Comparison of ENCODE assay signal across 8 cellular contexts in genomic region chr4:121072836-121073362, GRCh38. TPM values are rescaled to one million over a fixed set of nuclear protein-coding genes. Genes with fewer than 3 reads are reported as not detected.
DNase-seq lines count a peak whose midpoint lies in the region; ATAC-seq and TF ChIP-seq lines count a peak whose summit lies in the region.

No MANE protein-coding gene starts in this region.

- H3K27me3 ChIP-seq in Caco-2 (replicated peaks; ENCODE audit: control insufficient read depth, insufficient read depth, low read length) (peaks cover 1% of the 10 kb centered on the region; the same call in 1 of the 2 replicates), muscle layer of duodenum (ENCODE audit: low read depth, low read length) (peaks cover 7% of the 10 kb centered on the region)

- H3K36me3 ChIP-seq in Caco-2 (ENCODE audit: control insufficient read depth, insufficient read depth, low read length) (no peaks in the 10 kb centered on the region), muscle layer of duodenum (ENCODE audit: control insufficient read depth in 1 of 2, insufficient read depth in 2 of 2, low read length in 2 of 2) (no peaks in the 10 kb centered on the region)

- DNase-seq in Caco-2 (no peak), NCI-H1417 treated with DMSO at 0.1 percent for 48 hours (lab: John Stamatoyannopoulos, UW) (peak; percentile 29), NCI-H2171 treated with DMSO at 0.1 percent for 48 hours (lab: John Stamatoyannopoulos, UW) (no peak)
- DNase-seq in effector memory CD8-positive, alpha-beta T cell, result no peak
- no peak for DNase-seq in activated CD4-positive, CD25-positive, alpha-beta regulatory T cell treated with anti-CD3 and anti-CD28 coated beads, Interleukin-2, amount 50 U/mL, for 72 hours

- intact Hi-C loops in Caco-2 (cut with micrococcal nuclease; ENCODE audit: unreplicated experiment), result loop anchor here (5.0 kb wide), 1 partner anchor 66 kb away; no protein-coding TSS in a partner anchor

- peak overlapping the region; percentile 89 for H3K4me3 Mint-ChIP-seq in Caco-2 (ENCODE audit: unreplicated experiment)
- peak overlapping the region; percentile 86 to 89 for H3K4me3 Mint-ChIP-seq in effector memory CD8-positive, alpha-beta T cell

- TF ChIP-seq CTCF in Caco-2 (IDR thresholded peaks at IDR 0.05; ENCODE audit: insufficient read depth in 1 of 2, low read depth in 1 of 2, low read length in 1 of 2, severe bottlenecking in 1 of 2, unreplicated experiment in 1 of 2), result no peak

- no peaks in the 10 kb centered on the region for H3K9me3 ChIP-seq in Caco-2
- H3K9me3 ChIP-seq in muscle layer of duodenum (ENCODE audit: control insufficient read depth in 1 of 2, low read length in 2 of 2), result no peaks in the 10 kb centered on the region

- ATAC-seq in effector memory CD8-positive, alpha-beta T cell (replicated peaks), result peak; percentile 9
- ATAC-seq in GM21528 (IDR thresholded peaks at IDR 0.05; ENCODE audit: low FRiP score, unreplicated experiment) (no peak), GM21529 (IDR thresholded peaks at IDR 0.05; ENCODE audit: unreplicated experiment) (no peak)

- BruUV-seq in Caco-2 (replicated peaks; lab: Mats Ljungman, UMichigan), result no TSS peak

- H3K4me3 ChIP-seq in Caco-2 (ENCODE audit: low read depth, low read length) (peak overlapping the region; percentile 52), muscle layer of duodenum (ENCODE audit: low read depth in 1 of 2, low read length in 2 of 2) (peak overlapping the region; percentile 62 to 87)

- no peaks in the 10 kb centered on the region for H3K36me3 Mint-ChIP-seq in Caco-2 (ENCODE audit: insufficient read depth, unreplicated experiment)
- peaks cover 6% of the 10 kb centered on the region for H3K36me3 Mint-ChIP-seq in effector memory CD8-positive, alpha-beta T cell (ENCODE audit: insufficient read depth)

- peaks cover 33% of the 10 kb centered on the region for H3K4me1 Mint-ChIP-seq in Caco-2 (ENCODE audit: low read depth, unreplicated experiment)
- peaks cover 18% of the 10 kb centered on the region in 2 donors for H3K4me1 Mint-ChIP-seq in effector memory CD8-positive, alpha-beta T cell (ENCODE audit: low read depth in 2 of 2)

- H3K27me3 Mint-ChIP-seq in Caco-2 (ENCODE audit: insufficient read depth, unreplicated experiment), result peaks cover 33% of the 10 kb centered on the region
- H3K27me3 Mint-ChIP-seq in effector memory CD8-positive, alpha-beta T cell, result peaks cover 70 to 80% of the 10 kb centered on the region in 2 donors

- H3K4me1 ChIP-seq in Caco-2 (peaks cover 6% of the 10 kb centered on the region; the same call in 1 of the 2 replicates), muscle layer of duodenum (ENCODE audit: control insufficient read depth in 1 of 2, insufficient read depth in 2 of 2, low read length in 2 of 2) (peaks cover 0 to 3% of the 10 kb centered on the region in 2 donors)

- no peak overlapping the region for H3K27ac Mint-ChIP-seq in Caco-2 (ENCODE audit: unreplicated experiment)
- H3K27ac Mint-ChIP-seq in effector memory CD8-positive, alpha-beta T cell, result peak overlapping the region in 1 of 2 donors; percentile 68

- H3K27ac ChIP-seq in muscle layer of duodenum (ENCODE audit: low read length), result no peak overlapping the region

- CTCF ChIA-PET in Caco-2 (lab: Charles Lee), result interaction anchor here (0.6 kb wide), 1 partner anchor 1514 kb away, joined by 3 read pairs; no protein-coding TSS in a partner anchor

- POLR2A ChIA-PET in Caco-2 (lab: Charles Lee), result no interaction called here

- no peaks in the 10 kb centered on the region for H3K9me3 Mint-ChIP-seq in Caco-2 (ENCODE audit: unreplicated experiment)
- H3K9me3 Mint-ChIP-seq in effector memory CD8-positive, alpha-beta T cell, result no peaks in the 10 kb centered on the region

RNA-seq across cellular contexts. Expression of gene NDNF, which starts 0.6 kb away (rescaled TPM):
- 3.4 and 3.7 TPM in 2 replicates for total RNA-seq in Caco-2 (2022)
